In genomic region chr20:14979472-14979986, GRCh38 we compare ENCODE assay signal across 1 cellular context.
A peak's percentile ranks its signal among the peaks of the same experiment; 100 is the strongest.
TF ChIP-seq lines count a peak whose summit lies in the region.

No MANE protein-coding gene starts in this region.

TF ChIP-seq in HepG2, 621 proteins besides CTCF, POLR2A, EP300 and RAD21 (continued from another document):
- TF ChIP-seq ZNF503 (CRISPR knock-in tag; IDR thresholded peaks at IDR 0.05): peak; percentile 91; the same call in 1 of the 2 replicates
- no peak for TF ChIP-seq PHF20 (CRISPR knock-in tag; IDR thresholded peaks at IDR 0.05)
- TF ChIP-seq GTF3A (CRISPR knock-in tag; conservative IDR thresholded peaks at IDR 0.05): no peak
- no peak for TF ChIP-seq ZNF839 (CRISPR knock-in tag; IDR thresholded peaks at IDR 0.05; ENCODE audit: borderline replicate concordance)
- TF ChIP-seq ZNF629 (CRISPR knock-in tag; conservative IDR thresholded peaks at IDR 0.05): peak; percentile 35
- no peak; the same call in 1 of the 2 replicates for TF ChIP-seq HINFP (CRISPR knock-in tag; IDR thresholded peaks at IDR 0.05; ENCODE audit: low read depth)
